Comparison of ENCODE assay signal across 18 cellular contexts in genomic region chr17:72034000-72034399, GRCh38.
DNase-seq lines count a peak whose midpoint lies in the region; ATAC-seq and TF ChIP-seq lines count a peak whose summit lies in the region.
"Had no signal": no experiment of that assay in that cellular context is flagged by ENCODE, and none has a peak within 500 bp of the region (broad histone marks: within the 10 kb centered on the region; RNA-seq: fewer than 3 reads in every experiment).

No MANE protein-coding gene starts in this region.

- H3K27ac Mint-ChIP-seq in immature natural killer cell: no peak overlapping the region
- no peak overlapping the region for H3K27ac Mint-ChIP-seq in osteocyte (ENCODE audit: unreplicated experiment)
- H3K27ac Mint-ChIP-seq in natural killer cell treated with Interleukin-12 subunit alpha and Interleukin-12 subunit beta and Interleukin-15 and Interleukin-18, amount 100 ng/mL, for 72 hours: no peak overlapping the region
- H3K27ac Mint-ChIP-seq: activated naive CD4-positive, alpha-beta T cell treated with anti-CD3 and anti-CD28 coated beads for 36 hours; endodermal cell; stimulated activated naive B cell treated with anti-CD40 and anti-IgM and Interleukin-4, amounts not matched to agents 10 μg/mL and 1 μg/mL and 100 μg/mL, for 72 hours had no signal

- H3K9me3 Mint-ChIP-seq in immature natural killer cell (peaks cover 0 to 7% (median 2%) of the 10 kb centered on the region in 6 donors), osteocyte (ENCODE audit: unreplicated experiment) (no peaks in the 10 kb centered on the region)
- H3K9me3 Mint-ChIP-seq in natural killer cell treated with Interleukin-12 subunit alpha and Interleukin-12 subunit beta and Interleukin-15 and Interleukin-18, amount 100 ng/mL, for 72 hours: peaks cover 3% of the 10 kb centered on the region
- H3K9me3 Mint-ChIP-seq: activated naive CD4-positive, alpha-beta T cell treated with anti-CD3 and anti-CD28 coated beads for 36 hours had no signal

- H3K4me1 Mint-ChIP-seq in immature natural killer cell (peaks cover 10 to 24% of the 10 kb centered on the region in 2 donors), osteocyte (ENCODE audit: unreplicated experiment) (peaks cover 13% of the 10 kb centered on the region)
- peaks cover 5 to 11% of the 10 kb centered on the region in 2 donors for H3K4me1 Mint-ChIP-seq in natural killer cell treated with Interleukin-12 subunit alpha and Interleukin-12 subunit beta and Interleukin-15 and Interleukin-18, amount 100 ng/mL, for 72 hours (ENCODE audit: low read depth in 2 of 2)

- H3K27me3 Mint-ChIP-seq in immature natural killer cell (ENCODE audit: low read depth in 3 of 3) (peaks cover 0 to 4% (median 0%) of the 10 kb centered on the region in 3 donors), osteocyte (ENCODE audit: unreplicated experiment) (peaks cover 17% of the 10 kb centered on the region)
- no peaks in the 10 kb centered on the region for H3K27me3 Mint-ChIP-seq in natural killer cell treated with Interleukin-12 subunit alpha and Interleukin-12 subunit beta and Interleukin-15 and Interleukin-18, amount 100 ng/mL, for 72 hours

- peak; percentile 46 for ATAC-seq in GM19035 (IDR thresholded peaks at IDR 0.05; ENCODE audit: unreplicated experiment)
- peak; percentile 37 for ATAC-seq in HG02678 (IDR thresholded peaks at IDR 0.05; ENCODE audit: unreplicated experiment)
- ATAC-seq in HG03469 (IDR thresholded peaks at IDR 0.05; ENCODE audit: unreplicated experiment): peak; percentile 54
- ATAC-seq in natural killer cell treated with Interleukin-12 subunit alpha and Interleukin-12 subunit beta and Interleukin-15 and Interleukin-18, amount 100 ng/mL, for 72 hours: no peak
- ATAC-seq: HCT116; Right ventricle myocardium inferior; stimulated activated naive B cell treated with anti-CD40 and anti-IgM and Interleukin-4, amounts not matched to agents 10 μg/mL and 1 μg/mL and 100 μg/mL, for 72 hours had no signal

- H3K4me3 Mint-ChIP-seq in immature natural killer cell (no peak overlapping the region), osteocyte (ENCODE audit: unreplicated experiment) (no peak overlapping the region)
- H3K4me3 Mint-ChIP-seq in natural killer cell treated with Interleukin-12 subunit alpha and Interleukin-12 subunit beta and Interleukin-15 and Interleukin-18, amount 100 ng/mL, for 72 hours: no peak overlapping the region
- H3K4me3 Mint-ChIP-seq: activated naive CD4-positive, alpha-beta T cell treated with anti-CD3 and anti-CD28 coated beads for 36 hours; endodermal cell; stimulated activated naive B cell treated with anti-CD40 and anti-IgM and Interleukin-4, amounts not matched to agents 10 μg/mL and 1 μg/mL and 100 μg/mL, for 72 hours had no signal

- peak; percentile 21 for DNase-seq in GDM1 (lab: John Stamatoyannopoulos, UW)
- DNase-seq in immature natural killer cell: no peak
- DNase-seq in A172 (ENCODE audit: low spot score): no peak
- no peak for DNase-seq in osteocyte (ENCODE audit: extremely low spot score, unreplicated experiment)
- no peak for DNase-seq in natural killer cell treated with Interleukin-12 subunit alpha and Interleukin-12 subunit beta and Interleukin-15 and Interleukin-18, amount 100 ng/mL, for 72 hours (ENCODE audit: low spot score)
- DNase-seq: activated naive CD4-positive, alpha-beta T cell treated with anti-CD3 and anti-CD28 coated beads for 36 hours; Calu3; endodermal cell; NCI-H526 treated with DMSO at 0.1 percent for 48 hours; stimulated activated CD4-positive, alpha-beta T cell treated with anti-CD3 and anti-CD28 coated beads, Interleukin-4, amount 100 ng/mL, for 24 hours; stimulated activated naive B cell treated with anti-CD40 and anti-IgM and Interleukin-4, amounts not matched to agents 10 μg/mL and 1 μg/mL and 100 μg/mL, for 72 hours; T-helper 9 cell; uterus had no signal

- TF ChIP-seq CTCF in osteocyte (IDR thresholded peaks at IDR 0.05): no peak

- H3K36me3 Mint-ChIP-seq in immature natural killer cell: no peaks in the 10 kb centered on the region
- H3K36me3 Mint-ChIP-seq in osteocyte (ENCODE audit: unreplicated experiment): no peaks in the 10 kb centered on the region
- H3K36me3 Mint-ChIP-seq in natural killer cell treated with Interleukin-12 subunit alpha and Interleukin-12 subunit beta and Interleukin-15 and Interleukin-18, amount 100 ng/mL, for 72 hours: no peaks in the 10 kb centered on the region
- H3K36me3 Mint-ChIP-seq: stimulated activated naive B cell treated with anti-CD40 and anti-IgM and Interleukin-4, amounts not matched to agents 10 μg/mL and 1 μg/mL and 100 μg/mL, for 72 hours had no signal

Comparison
In these comparisons a context has a peak if more than half of its experiments do, and no peak if none do; other contexts are left out.
1. ATAC-seq: peak in GM19035 (single experiment), HG02678 (single experiment) and HG03469 (single experiment); none in natural killer cell treated with Interleukin-12 subunit alpha and Interleukin-12 subunit beta and Interleukin-15 and Interleukin-18, amount 100 ng/mL, for 72 hours (0 of 2).